ENCODE assay signal across 9 cellular contexts in the genomic region with DNA sequence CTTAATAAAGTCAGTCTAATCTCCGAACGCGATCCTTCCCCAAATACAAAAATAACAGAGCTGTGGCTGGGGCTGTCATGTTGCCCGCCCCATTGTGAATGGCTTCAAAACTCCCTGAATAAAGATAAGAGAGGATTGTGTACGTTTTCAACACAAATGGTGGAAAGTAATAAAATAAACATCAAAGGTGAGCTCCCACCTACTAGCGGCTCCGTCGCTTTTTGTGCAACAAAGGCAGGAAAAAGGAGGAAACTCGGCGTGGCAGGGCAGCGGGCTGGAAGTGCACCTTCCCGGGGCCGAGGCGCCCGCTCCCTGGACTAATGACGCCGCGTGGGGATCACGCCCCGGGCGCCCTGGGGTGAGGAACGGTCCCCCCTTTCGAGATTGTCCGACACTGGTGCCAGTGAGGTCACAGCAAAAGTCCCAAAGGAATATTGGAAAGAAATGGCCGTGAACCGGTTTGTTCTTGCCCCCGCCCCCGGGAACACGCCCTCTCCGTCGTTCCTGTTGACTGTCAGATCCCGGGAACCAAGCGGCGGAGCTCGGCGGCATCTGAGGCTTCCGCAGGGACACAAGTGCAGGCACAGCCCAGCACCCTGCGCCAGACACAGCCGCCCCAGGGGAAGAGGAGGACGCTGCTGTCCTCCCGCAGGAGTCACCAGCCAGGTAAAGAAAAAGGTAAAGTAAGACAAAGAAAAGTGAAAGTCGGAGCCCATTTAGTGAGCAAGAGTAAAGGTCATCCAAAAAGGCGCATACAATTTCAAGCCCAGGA. TPM values are rescaled to one million over a fixed set of nuclear protein-coding genes. Genes with fewer than 3 reads are reported as not detected.
A peak's percentile ranks its signal among the peaks of the same experiment; 100 is the strongest.
DNase-seq lines count a peak whose midpoint lies in the region; TF ChIP-seq lines count a peak whose summit lies in the region.
"Had no signal": no experiment of that assay in that cellular context is flagged by ENCODE, and none has a peak within 500 bp of the region (broad histone marks: within the 10 kb centered on the region; RNA-seq: fewer than 3 reads in every experiment).

No MANE protein-coding gene starts in this region.

- intact Hi-C loops in prostate gland (cut with DNase I), result loop anchor here (5.0 kb wide), 2 partner anchors 71 to 399 kb away; no protein-coding TSS in a partner anchor

- WGBS in prostate gland, result 2% methylated on average over 43 of the region's 43 CpGs

- H3K9me3 ChIP-seq in SJSA1 (replicated peaks) (no peaks in the 10 kb centered on the region), prostate gland (no peaks in the 10 kb centered on the region)

- DNase-seq in D341Med (ENCODE audit: low spot score) (peak; percentile 57), SJSA1 (ENCODE audit: low read depth in 1 of 2, low spot score in 2 of 2) (no peak), fibroblast of pulmonary artery (ENCODE audit: low read depth) (no peak), prostate gland (ENCODE audit: low spot score) (peak; percentile 71), SHP77 treated with DMSO at 0.1 percent for 48 hours (lab: John Stamatoyannopoulos, UW) (no peak), KG1 (lab: John Stamatoyannopoulos, UW) (no peak), activated gamma-delta T cell (lab: John Stamatoyannopoulos, UW) (no peak)
- DNase-seq in stimulated activated CD4-positive, alpha-beta T cell treated with anti-CD3 and anti-CD28 coated beads, Interleukin-2, amount 100 ng/mL, for 48 hours, result no peak

- peaks cover 33% of the 10 kb centered on the region for H3K4me1 ChIP-seq in SJSA1 (replicated peaks)
- no peaks in the 10 kb centered on the region for H3K4me1 ChIP-seq in prostate gland (replicated peaks)

- H3K4me3 ChIP-seq in SJSA1, result peak overlapping the region; percentile 48
- H3K4me3 ChIP-seq in fibroblast of pulmonary artery (replicated peaks; ENCODE audit: low read depth, low read length), result peak overlapping the region; percentile 37
- H3K4me3 ChIP-seq in prostate gland, result peak overlapping the region; percentile 50 to 56

- H3K27ac ChIP-seq in SJSA1 (no peak overlapping the region), prostate gland (peak overlapping the region; percentile 83 to 90)

- H3K27me3 ChIP-seq in SJSA1 (replicated peaks) (no peaks in the 10 kb centered on the region), prostate gland (replicated peaks; ENCODE audit: insufficient read depth) (no peaks in the 10 kb centered on the region)

- TF ChIP-seq CTCF in fibroblast of pulmonary artery (IDR thresholded peaks at IDR 0.05; ENCODE audit: low read length, missing control alignments) (no peak), prostate gland (IDR thresholded peaks at IDR 0.05) (no peak)

- H3K36me3 ChIP-seq in SJSA1, result no peaks in the 10 kb centered on the region
- H3K36me3 ChIP-seq in prostate gland, result no peaks in the 10 kb centered on the region

- TF ChIP-seq POLR2A in prostate gland (IDR thresholded peaks at IDR 0.05), result no peak

RNA-seq across cellular contexts. Expression of gene FOXQ1, which starts 1.1 kb away (rescaled TPM):
- total RNA-seq in SJSA1 (2014; rRNA removed; shearing (Covaris generic)), result 0.66 and 2.0 TPM in 2 replicates
- 10 to 100 TPM; 20.3 to 38.6 TPM for total RNA-seq in prostate gland
- total RNA-seq: RPMI7951 had no signal

Comparison
In these comparisons a context has a peak if more than half of its experiments do, and no peak if none do; other contexts are left out.
1. DNase-seq: peak in D341Med (single experiment) and prostate gland (single experiment); none in SJSA1 (0 of 2), fibroblast of pulmonary artery (single experiment), stimulated activated CD4-positive, alpha-beta T cell treated with anti-CD3 and anti-CD28 coated beads, Interleukin-2, amount 100 ng/mL, for 48 hours (0 of 2), SHP77 treated with DMSO at 0.1 percent for 48 hours (single experiment), KG1 (single experiment) and activated gamma-delta T cell (single experiment).
2. Peak in every context shown above with its lines, with median percentiles within 50 percentile points of each other: H3K4me3 ChIP-seq.